ENCODE assay signal across 20 cellular contexts in genomic region chr6:17007749-17008148, GRCh38.
"Had no signal": no experiment of that assay in that cellular context is flagged by ENCODE, and none has a peak within 500 bp of the region (broad histone marks: within the 10 kb centered on the region; RNA-seq: fewer than 3 reads in every experiment).

No MANE protein-coding gene starts in this region.

- H3K27ac Mint-ChIP-seq: memory B cell; natural killer cell; stimulated activated memory B cell treated with anti-CD40 and anti-IgM and Interleukin-4, amounts not matched to agents 10 μg/mL and 1 μg/mL and 100 μg/mL, for 72 hours had no signal

- ATAC-seq: foreskin keratinocyte; gastroesophageal sphincter; heart left ventricle; left lobe of liver; natural killer cell; psoas muscle; right cardiac atrium; stimulated activated memory B cell treated with anti-CD40 and anti-IgM and Interleukin-4, amounts not matched to agents 10 μg/mL and 1 μg/mL and 100 μg/mL, for 72 hours had no signal

- DNase-seq: dermis blood vessel endothelial cell; effector memory CD4-positive, alpha-beta T cell; foreskin keratinocyte; heart left ventricle; kidney; natural killer cell; occipital lobe; ovary; posterior cingulate gyrus; psoas muscle; right cardiac atrium; sigmoid colon; stimulated activated CD4-positive, alpha-beta T cell treated with anti-CD3 and anti-CD28 coated beads, Interleukin-2, amount 100 ng/mL, for 24 hours; stimulated activated CD4-positive, alpha-beta T cell treated with anti-CD3 and anti-CD28 coated beads, Interleukin-4, amount 100 ng/mL, for 24 hours; stomach; thyroid gland had no signal

- H3K36me3 Mint-ChIP-seq: memory B cell; natural killer cell; stimulated activated memory B cell treated with anti-CD40 and anti-IgM and Interleukin-4, amounts not matched to agents 10 μg/mL and 1 μg/mL and 100 μg/mL, for 72 hours had no signal

- H3K4me3 Mint-ChIP-seq: memory B cell; natural killer cell; stimulated activated memory B cell treated with anti-CD40 and anti-IgM and Interleukin-4, amounts not matched to agents 10 μg/mL and 1 μg/mL and 100 μg/mL, for 72 hours had no signal

- H3K4me1 Mint-ChIP-seq: memory B cell; natural killer cell; stimulated activated memory B cell treated with anti-CD40 and anti-IgM and Interleukin-4, amounts not matched to agents 10 μg/mL and 1 μg/mL and 100 μg/mL, for 72 hours had no signal
